ENCODE assay signal across 8 cellular contexts in genomic region chr6:90610291-90610670, GRCh38. TPM values are rescaled to one million over a fixed set of nuclear protein-coding genes. Genes with fewer than 3 reads are reported as not detected.
A peak's percentile ranks its signal among the peaks of the same experiment; 100 is the strongest.
DNase-seq lines count a peak whose midpoint lies in the region; ATAC-seq and TF ChIP-seq lines count a peak whose summit lies in the region.

No MANE protein-coding gene starts in this region.

- no peaks in the 10 kb centered on the region for H3K36me3 ChIP-seq in BJ (ENCODE audit: control insufficient read depth, insufficient read depth, low read length)
- H3K36me3 ChIP-seq in testis (ENCODE audit: low read depth, missing control alignments) = no peaks in the 10 kb centered on the region

- no peak for TF ChIP-seq POLR2A in testis (IDR thresholded peaks at IDR 0.05)

- intact Hi-C loops in testis (cut with DNase I; ENCODE audit: low total_unique reads) = no loop called here

- H3K27ac ChIP-seq in testis = peak overlapping the region; percentile 76 to 83

- no peak overlapping the region for H3K27ac Mint-ChIP-seq in HFFc6

- H3K4me3 ChIP-seq in BJ (ENCODE audit: low read depth, low read length) (peak overlapping the region; percentile 42), astrocyte of the spinal cord (ENCODE audit: low read depth, low read length) (peak overlapping the region; percentile 53), testis (peak overlapping the region; percentile 66 to 67)

- in situ Hi-C loops in astrocyte of the spinal cord (cut with HindIII; ENCODE audit: low sequenced_read_pairs) = no loop called here

- ATAC-seq in HG02884 (IDR thresholded peaks at IDR 0.05; ENCODE audit: unreplicated experiment) = no peak
- ATAC-seq in GM19467 (IDR thresholded peaks at IDR 0.05; ENCODE audit: unreplicated experiment) = no peak

- H3K4me1 Mint-ChIP-seq in HFFc6 (ENCODE audit: low read depth) = peaks cover 7% of the 10 kb centered on the region

- CTCF ChIA-PET in BJ (lab: Yijun Ruan, JAX) = interaction anchor here (0.9 kb wide), 1 partner anchor 10 kb away, joined by 3 read pairs; no protein-coding TSS in a partner anchor

- peaks cover 12% of the 10 kb centered on the region for H3K27me3 Mint-ChIP-seq in HFFc6 (ENCODE audit: insufficient read depth)

- TF ChIP-seq CTCF in BJ (IDR thresholded peaks at IDR 0.05; ENCODE audit: insufficient read depth, low read depth, low read length) (no peak), HFFc6 (IDR thresholded peaks at IDR 0.05) (no peak), astrocyte of the spinal cord (IDR thresholded peaks at IDR 0.05; ENCODE audit: low read depth, low read length) (no peak), testis (IDR thresholded peaks at IDR 0.05) (no peak)

- no peaks in the 10 kb centered on the region for H3K9me3 Mint-ChIP-seq in HFFc6

- WGBS in testis, 2 donors = 4 to 8% methylated on average over 19 of the region's 19 CpGs

- no peaks in the 10 kb centered on the region for H3K9me3 ChIP-seq in testis

- peaks cover 15% of the 10 kb centered on the region for H3K27me3 ChIP-seq in BJ (ENCODE audit: control insufficient read depth, insufficient read depth, low read length)
- no peaks in the 10 kb centered on the region for H3K27me3 ChIP-seq in testis

- DNase-seq in BJ (ENCODE audit: low read depth) (no peak), HFFc6 (no peak), astrocyte of the spinal cord (ENCODE audit: low read depth, low spot score) (peak; percentile 28), islet precursor cell (peak; percentile 53), testis (peak; percentile 26)
- no peak for DNase-seq in stimulated activated naive CD4-positive, alpha-beta T cell (lab: John Stamatoyannopoulos, UW)

- H3K36me3 Mint-ChIP-seq in HFFc6 (ENCODE audit: low read depth) = no peaks in the 10 kb centered on the region

- H3K4me1 ChIP-seq in testis = no peaks in the 10 kb centered on the region

- POLR2A ChIA-PET in BJ (lab: Charles Lee) = no interaction called here

- peak overlapping the region; percentile 88 for H3K4me3 Mint-ChIP-seq in HFFc6

RNA-seq across cellular contexts. Expression of gene MAP3K7, which starts 23.4 kb away (rescaled TPM):
- polyA plus RNA-seq in BJ (2011; rRNA removed) (23.1 and 35.7 TPM in 2 replicates), testis (ENCODE audit: insufficient read depth, low read depth, low replicate concordance) (20.2 TPM)
- 17.4 and 18.8 TPM in 2 replicates for polyA minus RNA-seq in BJ (2011; rRNA and poly(A)+ RNA removed)
- 10 to 100 TPM; 27.9 to 35.4 (median 32.1) TPM for total RNA-seq in HFFc6 (2021; fragmentation: NEBNext Ultra II Directional; extraction: Animal tissue kit (Norgen Biotek cat#: 25700))
- total RNA-seq in testis = 10 to 100 TPM; 35.7 to 39.0 TPM

Comparison
In these comparisons a context has a peak if more than half of its experiments do, and no peak if none do; other contexts are left out.
1. DNase-seq: peak in astrocyte of the spinal cord (single experiment), islet precursor cell (single experiment) and testis (single experiment); none in BJ (single experiment), HFFc6 (single experiment) and stimulated activated naive CD4-positive, alpha-beta T cell (0 of 6).
2. Peak in every context shown above with its lines, with median percentiles within 50 percentile points of each other: H3K4me3 ChIP-seq.